15 cellular contexts compared by ENCODE assay signal in the genomic region with DNA sequence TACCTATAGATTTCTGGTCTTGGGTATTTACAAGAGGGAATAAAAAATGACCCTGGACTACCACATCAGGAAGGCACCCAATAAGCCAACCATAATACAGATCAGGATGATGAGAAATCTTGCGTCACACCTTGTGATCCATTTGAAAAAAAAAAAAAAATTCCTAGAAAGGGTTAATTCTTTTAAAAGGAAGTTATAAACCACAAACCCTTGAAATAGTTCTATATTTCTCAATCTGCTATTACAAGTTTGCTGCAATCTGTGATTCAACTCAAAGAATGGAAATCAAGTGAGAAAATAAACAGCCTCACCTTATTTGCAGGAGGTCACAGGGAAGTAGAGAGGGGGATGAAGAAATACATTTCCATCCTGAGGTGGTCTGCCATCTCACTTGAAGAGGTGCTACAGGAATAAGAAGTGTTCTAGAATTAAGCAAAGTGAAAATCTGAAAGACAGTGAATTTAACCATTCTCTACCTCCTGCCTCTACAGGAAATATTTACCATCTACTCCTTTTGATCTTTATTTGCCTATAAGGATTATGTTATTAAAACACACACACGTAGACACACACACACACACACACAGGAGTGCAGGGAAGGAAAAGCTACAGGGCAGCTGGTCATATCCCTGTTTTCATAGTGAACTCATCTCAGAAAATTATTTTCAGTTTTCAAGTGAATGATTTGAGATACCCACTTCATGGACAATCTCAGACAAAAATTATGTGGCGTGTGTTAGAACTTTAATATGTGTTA.
A peak's percentile ranks its signal among the peaks of the same experiment; 100 is the strongest.
DNase-seq lines count a peak whose midpoint lies in the region; ATAC-seq and TF ChIP-seq lines count a peak whose summit lies in the region.
"Had no signal": no experiment of that assay in that cellular context is flagged by ENCODE, and none has a peak within 500 bp of the region (broad histone marks: within the 10 kb centered on the region; RNA-seq: fewer than 3 reads in every experiment).

No MANE protein-coding gene starts in this region.

- TF ChIP-seq POLR2A in breast epithelium (IDR thresholded peaks at IDR 0.05), result no peak

- DNase-seq in MV-4-11 (lab: John Stamatoyannopoulos, UW) (peak; percentile 79), breast epithelium (ENCODE audit: low spot score in 2 of 2) (no peak), kidney tubule cell (ENCODE audit: low spot score) (peak; percentile 43), NCI-H2196 treated with DMSO at 0.1 percent for 48 hours (lab: John Stamatoyannopoulos, UW; ENCODE audit: unreplicated experiment) (no peak), HEK293T (ENCODE audit: extremely low spot score) (no peak), iPS-NIHi7 (ENCODE audit: extremely low spot score) (no peak)
- DNase-seq: activated naive CD4-positive, alpha-beta T cell treated with anti-CD3 and anti-CD28 coated beads, Interleukin-2, amount 10 ng/mL, durations not matched to agents 7 days and 5 days; dorsolateral prefrontal cortex; GDM1; hypothalamus; NCI-H2171 treated with DMSO at 0.1 percent for 48 hours; stimulated activated CD4-positive, alpha-beta T cell treated with anti-CD3 and anti-CD28 coated beads, Interleukin-1b, Interleukin-23, amount 100 ng/mL, for 48 hours had no signal

- TF ChIP-seq CTCF in breast epithelium (IDR thresholded peaks at IDR 0.05), result no peak

- no peak overlapping the region for H3K27ac ChIP-seq in BLaER1
- peak overlapping the region; percentile 11 to 44 for H3K27ac ChIP-seq in breast epithelium

- ATAC-seq in GM19463 (IDR thresholded peaks at IDR 0.05; ENCODE audit: unreplicated experiment), result no peak
- ATAC-seq: stimulated activated memory B cell treated with anti-CD40 and anti-IgM and Interleukin-4, amounts not matched to agents 10 μg/mL and 1 μg/mL and 100 μg/mL, for 72 hours had no signal

- POLR2A ChIA-PET in HEK293T (lab: Yijun Ruan, JAX), result no interaction called here

- CTCF ChIA-PET in HEK293T (lab: Yijun Ruan, JAX), result no interaction called here

- H3K27me3 ChIP-seq in BLaER1 (no peaks in the 10 kb centered on the region), breast epithelium (no peaks in the 10 kb centered on the region)
- H3K27me3 ChIP-seq: dorsolateral prefrontal cortex had no signal

- H3K4me3 ChIP-seq in BLaER1, result no peak overlapping the region
- H3K4me3 ChIP-seq in breast epithelium, result no peak overlapping the region

- peaks cover 7% of the 10 kb centered on the region for H3K4me1 ChIP-seq in BLaER1
- no peaks in the 10 kb centered on the region for H3K4me1 ChIP-seq in breast epithelium

- H3K9me3 ChIP-seq in BLaER1 (peaks cover 3% of the 10 kb centered on the region; the same call in 1 of the 2 replicates), breast epithelium (no peaks in the 10 kb centered on the region)

- H3K9ac ChIP-seq in BLaER1, result no peak overlapping the region

- H4K20me1 ChIP-seq in BLaER1, result no peaks in the 10 kb centered on the region

- 0 out of 2 replicates have a peak overlapping the region, but pooled peaks have one; percentile 13 for H3K4me2 ChIP-seq in BLaER1

- intact Hi-C loops in breast epithelium (cut with DNase I; ENCODE audit: low total_unique reads), result no loop called here

- H3K36me3 ChIP-seq in BLaER1, result no peaks in the 10 kb centered on the region
- no peaks in the 10 kb centered on the region for H3K36me3 ChIP-seq in breast epithelium

TF ChIP-seq in HEK293T, 16 proteins besides CTCF, POLR2A, EP300 and RAD21:
- TF ChIP-seq FOXA1 (IDR thresholded peaks at IDR 0.05) (no peak), ARNT (IDR thresholded peaks at IDR 0.05) (no peak), ELF4 (IDR thresholded peaks at IDR 0.05) (no peak), FOXM1 (IDR thresholded peaks at IDR 0.05; ENCODE audit: borderline replicate concordance) (no peak), SP1 (IDR thresholded peaks at IDR 0.05) (no peak), CTBP1 (IDR thresholded peaks at IDR 0.05; ENCODE audit: borderline replicate concordance) (no peak), ZNF384 (IDR thresholded peaks at IDR 0.05) (no peak), TARDBP (IDR thresholded peaks at IDR 0.05) (no peak), L3MBTL2 (conservative IDR thresholded peaks at IDR 0.05) (no peak), BHLHE40 (IDR thresholded peaks at IDR 0.05; ENCODE audit: borderline replicate concordance) (no peak), FOXK2 (IDR thresholded peaks at IDR 0.05) (no peak)
TF ChIP-seq in HEK293T: peak in this region for 0.

Comparison
In these comparisons a context has a peak if more than half of its experiments do, and no peak if none do; other contexts are left out.
1. DNase-seq: peak in MV-4-11 (single experiment) and kidney tubule cell (single experiment); none in breast epithelium (0 of 2), NCI-H2196 treated with DMSO at 0.1 percent for 48 hours (single experiment), HEK293T (single experiment) and iPS-NIHi7 (single experiment).